In genomic region chr19:12669272-12670158, GRCh38 we compare ENCODE assay signal across 1 cellular context.
TF ChIP-seq lines count a peak whose summit lies in the region.

No MANE protein-coding gene starts in this region.

TF ChIP-seq in HepG2, 621 proteins besides CTCF, POLR2A, EP300 and RAD21 (continued from another document and continues in another):
- TF ChIP-seq HMGXB3 (CRISPR knock-in tag; IDR thresholded peaks at IDR 0.05; ENCODE audit: borderline replicate concordance) (no peak), ZKSCAN1 (IDR thresholded peaks at IDR 0.05; ENCODE audit: low read length) (no peak), RXRA (CRISPR knock-in tag; IDR thresholded peaks at IDR 0.05) (0 out of 2 replicates have a peak, but pooled peaks have one; percentile 34), ZNF552 (CRISPR knock-in tag; IDR thresholded peaks at IDR 0.05; ENCODE audit: borderline replicate concordance) (no peak), U2AF1 (optimal IDR thresholded peaks at IDR 0.05; ENCODE audit: low read depth, low read length) (peak; percentile 33), ZNF432 (CRISPR knock-in tag; IDR thresholded peaks at IDR 0.05; ENCODE audit: borderline replicate concordance) (no peak), ZBTB14 (CRISPR knock-in tag; IDR thresholded peaks at IDR 0.05) (no peak), THYN1 (CRISPR knock-in tag; IDR thresholded peaks at IDR 0.05; ENCODE audit: borderline replicate concordance, low read depth) (no peak), ATF7 (IDR thresholded peaks at IDR 0.05) (no peak), ATF7 (CRISPR knock-in tag; IDR thresholded peaks at IDR 0.05) (0 out of 2 replicates have a peak, but pooled peaks have one; percentile 16), MLXIP (CRISPR knock-in tag; IDR thresholded peaks at IDR 0.05; ENCODE audit: borderline replicate concordance) (no peak), ATRX (CRISPR knock-in tag; IDR thresholded peaks at IDR 0.05; ENCODE audit: borderline replicate concordance) (no peak), TCF7 (IDR thresholded peaks at IDR 0.05; ENCODE audit: low read depth) (no peak), PRPF4 (IDR thresholded peaks at IDR 0.05; ENCODE audit: low read depth, low read length, poor library complexity, severe bottlenecking) (no peak), MBNL3 (CRISPR knock-in tag; conservative IDR thresholded peaks at IDR 0.05) (no peak), ZNF747 (CRISPR knock-in tag; IDR thresholded peaks at IDR 0.05; ENCODE audit: borderline replicate concordance) (0 out of 2 replicates have a peak, but pooled peaks have one; percentile 30), MLX (CRISPR knock-in tag; IDR thresholded peaks at IDR 0.05) (no peak), MIER2 (CRISPR knock-in tag; IDR thresholded peaks at IDR 0.05) (peak; percentile 41; the same call in 1 of the 2 replicates), ZSCAN20 (CRISPR knock-in tag; IDR thresholded peaks at IDR 0.05; ENCODE audit: borderline replicate concordance) (no peak), IKZF1 (IDR thresholded peaks at IDR 0.05) (no peak), MED1 (CRISPR knock-in tag; IDR thresholded peaks at IDR 0.05) (peak; percentile 43; the same call in 1 of the 2 replicates), RBM39 (IDR thresholded peaks at IDR 0.05; ENCODE audit: low read depth, low read length, poor library complexity, severe bottlenecking) (peak; percentile 17), NFIC (IDR thresholded peaks at IDR 0.05; ENCODE audit: low read length) (peak; percentile 74), HOXA9 (CRISPR knock-in tag; IDR thresholded peaks at IDR 0.05; ENCODE audit: borderline replicate concordance) (no peak), ZNF609 (CRISPR knock-in tag; IDR thresholded peaks at IDR 0.05; ENCODE audit: borderline replicate concordance) (no peak), ZNF550 (CRISPR knock-in tag; IDR thresholded peaks at IDR 0.05; ENCODE audit: borderline replicate concordance) (no peak), ZNF3 (CRISPR knock-in tag; IDR thresholded peaks at IDR 0.05) (no peak), TCF12 (IDR thresholded peaks at IDR 0.05) (no peak), TCF12 (CRISPR knock-in tag; IDR thresholded peaks at IDR 0.05) (no peak), SCMH1 (CRISPR knock-in tag; IDR thresholded peaks at IDR 0.05; ENCODE audit: borderline replicate concordance) (no peak), PBX3 (CRISPR knock-in tag; IDR thresholded peaks at IDR 0.05; ENCODE audit: borderline replicate concordance) (no peak), HOMEZ (CRISPR knock-in tag; IDR thresholded peaks at IDR 0.05; ENCODE audit: low read depth) (no peak), GATAD2A (CRISPR knock-in tag; IDR thresholded peaks at IDR 0.05) (peak; percentile 13; the same call in 1 of the 2 replicates), MBD4 (IDR thresholded peaks at IDR 0.05; ENCODE audit: borderline replicate concordance, low read length) (no peak), PAX8 (CRISPR knock-in tag; IDR thresholded peaks at IDR 0.05; ENCODE audit: borderline replicate concordance) (no peak), ZNF768 (CRISPR knock-in tag; IDR thresholded peaks at IDR 0.05) (peak; percentile 49; the same call in 1 of the 2 replicates), LBX2 (CRISPR knock-in tag; IDR thresholded peaks at IDR 0.05; ENCODE audit: borderline replicate concordance) (no peak), PAXIP1 (CRISPR knock-in tag; conservative IDR thresholded peaks at IDR 0.05) (no peak), ZNF777 (CRISPR knock-in tag; IDR thresholded peaks at IDR 0.05) (peak; percentile 40)
